8 cellular contexts compared by ENCODE assay signal in genomic region chr19:37172368-37173366, GRCh38. TPM values are rescaled to one million over a fixed set of nuclear protein-coding genes. Genes with fewer than 3 reads are reported as not detected.
DNase-seq lines count a peak whose midpoint lies in the region; ATAC-seq, FAIRE-seq and TF ChIP-seq lines count a peak whose summit lies in the region.

Gene ZNF585A (minus strand): TSS chr19:37172695. CDS start chr19:37169910, 2,785 bp downstream.

- H3K27me3 Mint-ChIP-seq in type B pancreatic cell: no peaks in the 10 kb centered on the region

- no peaks in the 10 kb centered on the region for H3K4me1 Mint-ChIP-seq in type B pancreatic cell (ENCODE audit: unreplicated experiment)

- no peak within 1 kb of the TSS for H3K4me3 Mint-ChIP-seq in type B pancreatic cell

- TF ChIP-seq POLR2A in GM12891 (IDR thresholded peaks at IDR 0.05; ENCODE audit: low read depth, low read length): peak; percentile 73

- H3K9me3 Mint-ChIP-seq in type B pancreatic cell: peaks cover 8% of the 10 kb centered on the region

- intact Hi-C loops in left cardiac atrium (cut with DNase I): loop anchor here in 1 of 2 donors (5.0 kb wide), 1 partner anchor 40 kb away; the partner anchor contains the start of gene ZNF585B

- ATAC-seq in HG02759 (IDR thresholded peaks at IDR 0.05; ENCODE audit: unreplicated experiment): peak; percentile 100
- peak; percentile 100 for ATAC-seq in left cardiac atrium

- peak; percentile 54 for DNase-seq in GM12891 (ENCODE audit: insufficient read length, low spot score)
- DNase-seq in NCI-H1417 (lab: John Stamatoyannopoulos, UW): peak; percentile 90 to 98 (median 98)
- DNase-seq in T follicular helper cell (ENCODE audit: low read depth): peak; percentile 82
- peak; percentile 93 for DNase-seq in amniotic stem cell (lab: John Stamatoyannopoulos, UW)
- DNase-seq in left cardiac atrium: peak; percentile 93
- DNase-seq in pons (ENCODE audit: low spot score): peak; percentile 99
- DNase-seq in type B pancreatic cell (ENCODE audit: extremely low spot score, unreplicated experiment): peak; percentile 89

- no peak within 1 kb of the TSS for H3K27ac Mint-ChIP-seq in type B pancreatic cell

- H3K36me3 Mint-ChIP-seq in type B pancreatic cell: peaks cover 23% of the 10 kb centered on the region

- peak; percentile 99 for FAIRE-seq in GM12891 (lab: Jason Lieb, UNC)

- peak; percentile 44 for TF ChIP-seq CTCF in type B pancreatic cell (conservative IDR thresholded peaks at IDR 0.05)

TF ChIP-seq in GM12891, 5 proteins besides CTCF, POLR2A, EP300 and RAD21:
- TF ChIP-seq POU2F2 (IDR thresholded peaks at IDR 0.05; ENCODE audit: low read depth, low read length): no peak
- TF ChIP-seq SPI1 (IDR thresholded peaks at IDR 0.05; ENCODE audit: low read depth, low read length): peak; percentile 41; the same call in 1 of the 2 replicates
- peak; percentile 65; the same call in 1 of the 2 replicates for TF ChIP-seq POLR2AphosphoS5 (IDR thresholded peaks at IDR 0.05; ENCODE audit: low read depth, low read length)
- TF ChIP-seq PAX5 (IDR thresholded peaks at IDR 0.05; ENCODE audit: insufficient read depth, low read length, severe bottlenecking): no peak
- TF ChIP-seq TAF1 (IDR thresholded peaks at IDR 0.05; ENCODE audit: low read depth, low read length): peak; percentile 38; the same call in 1 of the 2 replicates

RNA-seq across cellular contexts. Expression of gene ZNF585A, which starts in this region (rescaled TPM):
- polyA plus RNA-seq in GM12891 (2012; ENCODE audit: low read depth, missing spikeins): 15.9 TPM
- 10 to 100 TPM in 1 of 2 donors, 1 to 10 TPM in 1; 6.6 to 11.6 TPM for total RNA-seq in left cardiac atrium
- total RNA-seq in type B pancreatic cell (ENCODE audit: low replicate concordance): 11.6 and 14.0 TPM in 2 replicates

Comparison
In these comparisons a context has a peak if more than half of its experiments do, and no peak if none do; other contexts are left out.
1. Peak in every context shown above with its lines: DNase-seq and ATAC-seq.